Comparison of ENCODE assay signal across 30 cellular contexts in genomic region chr20:46712056-46712636, GRCh38. TPM values are rescaled to one million over a fixed set of nuclear protein-coding genes. Genes with fewer than 3 reads are reported as not detected.
"Had no signal": no experiment of that assay in that cellular context is flagged by ENCODE, and none has a peak within 500 bp of the region (broad histone marks: within the 10 kb centered on the region; RNA-seq: fewer than 3 reads in every experiment).

No MANE protein-coding gene starts in this region.

- H3K27me3 ChIP-seq: ascending aorta, body of pancreas had no signal

- H3K4me3 ChIP-seq: ascending aorta, body of pancreas had no signal

- FAIRE-seq: bronchial epithelial cell had no signal

- H3K27ac ChIP-seq: ascending aorta, body of pancreas, VCaP had no signal

- H3K36me3 ChIP-seq: ascending aorta had no signal

- H3K9me3 ChIP-seq: ascending aorta, body of pancreas, SK-N-SH had no signal

- ATAC-seq: activated CD4-positive, CD25-positive, alpha-beta regulatory T cell treated with anti-CD3 and anti-CD28 coated beads, Interleukin-2, amount 50 U/mL, for 24 hours; activated CD8-positive, alpha-beta T cell treated with anti-CD3 and anti-CD28 coated beads for 36 hours; activated T-cell treated with anti-CD3 and anti-CD28 coated beads, Interleukin-2, amount 50 U/mL, for 72 hours; body of pancreas; Panc1; Right ventricle myocardium inferior had no signal

- DNase-seq: activated CD4-positive, alpha-beta T cell treated with anti-CD3 and anti-CD28 coated beads for 4 hours; activated CD8-positive, alpha-beta memory T cell treated with anti-CD3 and anti-CD28 coated beads, Interleukin-2, amount 50 U/mL, for 4 hours; activated CD8-positive, alpha-beta T cell treated with anti-CD3 and anti-CD28 coated beads for 36 hours; activated gamma-delta T cell treated with Interleukin-2 at 50 U/mL for 16 hours; activated naive CD4-positive, alpha-beta T cell treated with anti-CD3 and anti-CD28 coated beads, Interleukin-2, amount 50 U/mL, for 16 hours; activated T-cell treated with anti-CD3 and anti-CD28 coated beads, Interleukin-2, amount 50 U/mL, for 72 hours; amniotic stem cell; body of pancreas; central memory CD4-positive, alpha-beta T cell; Kasumi-1; KBM-7; NCI-H1048; NCI-H1930; NCI-H2107; NCI-H345; NCI-H510A; NCI-H69; NK-92 treated with Interleukin-12 subunit alpha and Interleukin-12 subunit beta, amount 100 ng/mL, for 24 hours; OCI-M1; RPMI8226; SK-N-SH; T-helper 1 cell had no signal

RNA-seq across cellular contexts. Expression of gene SLC2A10, which starts 2.7 kb away (rescaled TPM):
- total RNA-seq: activated CD8-positive, alpha-beta T cell treated with anti-CD3 and anti-CD28 coated beads for 36 hours; activated T-helper 2 cell treated with anti-CD3 and anti-CD28 coated beads, Interferon-gamma antibody, Interleukin-2, Interleukin-4, amounts not matched to agents 10 μg/mL and 5 μg/mL and 100 μg/mL, durations not matched to agents 14 hours and 24 hours and 36 hours; T-helper 2 cell treated with Interferon-gamma antibody and Interleukin-4, amounts not matched to agents 100 ng/mL and 5 ng/mL, for 36 hours had no signal
